In genomic region chr14:67586302-67586701, GRCh38 we compare ENCODE assay signal across 17 cellular contexts. TPM values are rescaled to one million over a fixed set of nuclear protein-coding genes. Genes with fewer than 3 reads are reported as not detected.
"Had no signal": no experiment of that assay in that cellular context is flagged by ENCODE, and none has a peak within 500 bp of the region (broad histone marks: within the 10 kb centered on the region; RNA-seq: fewer than 3 reads in every experiment).

No MANE protein-coding gene starts in this region.

- H3K4me3 Mint-ChIP-seq: brain; natural killer cell; stimulated activated naive CD8-positive, alpha-beta T cell treated with anti-CD3 and anti-CD28 coated beads, Interleukin-15, Interleukin-2, amounts not matched to agents 100 ng/mL and 50 ng/mL, for 24 hours; WTC11 had no signal

- H3K36me3 ChIP-seq: SJCRH30 had no signal

- H3K4me1 Mint-ChIP-seq: brain, natural killer cell, WTC11 had no signal

- H3K4me3 ChIP-seq: coronary artery, esophagus muscularis mucosa, lower lobe of right lung, SJCRH30 had no signal

- H3K27ac ChIP-seq: coronary artery, esophagus muscularis mucosa, lower lobe of right lung, neutrophil, parathyroid adenoma, SJCRH30 had no signal

- H3K27me3 ChIP-seq: esophagus muscularis mucosa, neutrophil, SJCRH30 had no signal

- H3K9me3 Mint-ChIP-seq: activated naive CD4-positive, alpha-beta T cell treated with anti-CD3 and anti-CD28 coated beads, Interleukin-2, amount 50 U/mL, for 72 hours; brain; natural killer cell; stimulated activated naive CD8-positive, alpha-beta T cell treated with anti-CD3 and anti-CD28 coated beads, Interleukin-15, Interleukin-2, amounts not matched to agents 100 ng/mL and 50 ng/mL, for 24 hours; WTC11 had no signal

- H3K9me3 ChIP-seq: esophagus muscularis mucosa, lower lobe of right lung, neutrophil, SJCRH30 had no signal

- H3K27ac Mint-ChIP-seq: stimulated activated naive CD8-positive, alpha-beta T cell treated with anti-CD3 and anti-CD28 coated beads, Interleukin-15, Interleukin-2, amounts not matched to agents 100 ng/mL and 50 ng/mL, for 24 hours; WTC11 had no signal

- ATAC-seq: activated naive CD4-positive, alpha-beta T cell treated with anti-CD3 and anti-CD28 coated beads, Interleukin-2, amount 50 U/mL, for 72 hours; natural killer cell; WTC11 had no signal

- H3K36me3 Mint-ChIP-seq: activated naive CD4-positive, alpha-beta T cell treated with anti-CD3 and anti-CD28 coated beads, Interleukin-2, amount 50 U/mL, for 72 hours had no signal

- DNase-seq: activated CD4-positive, alpha-beta T cell treated with anti-CD3 and anti-CD28 coated beads for 48 hours; activated CD8-positive, alpha-beta memory T cell treated with anti-CD3 and anti-CD28 coated beads for 24 hours; central memory CD4-positive, alpha-beta T cell; effector CD4-positive, alpha-beta T cell; lower lobe of right lung; natural killer cell; SJCRH30; stimulated activated CD4-positive, alpha-beta T cell treated with anti-CD3 and anti-CD28 coated beads, Interleukin-4, amount 100 ng/mL, for 1 hour; T-helper 2 cell had no signal

- H3K27me3 Mint-ChIP-seq: brain; stimulated activated naive CD8-positive, alpha-beta T cell treated with anti-CD3 and anti-CD28 coated beads, Interleukin-15, Interleukin-2, amounts not matched to agents 100 ng/mL and 50 ng/mL, for 24 hours had no signal

- H3K4me1 ChIP-seq: esophagus muscularis mucosa, lower lobe of right lung, parathyroid adenoma had no signal

RNA-seq across cellular contexts. Expression of gene PLEKHH1, which starts 53.2 kb away (rescaled TPM):
- total RNA-seq: natural killer cell had no signal
